Comparison of ENCODE assay signal across 1 cellular context in the genomic region with DNA sequence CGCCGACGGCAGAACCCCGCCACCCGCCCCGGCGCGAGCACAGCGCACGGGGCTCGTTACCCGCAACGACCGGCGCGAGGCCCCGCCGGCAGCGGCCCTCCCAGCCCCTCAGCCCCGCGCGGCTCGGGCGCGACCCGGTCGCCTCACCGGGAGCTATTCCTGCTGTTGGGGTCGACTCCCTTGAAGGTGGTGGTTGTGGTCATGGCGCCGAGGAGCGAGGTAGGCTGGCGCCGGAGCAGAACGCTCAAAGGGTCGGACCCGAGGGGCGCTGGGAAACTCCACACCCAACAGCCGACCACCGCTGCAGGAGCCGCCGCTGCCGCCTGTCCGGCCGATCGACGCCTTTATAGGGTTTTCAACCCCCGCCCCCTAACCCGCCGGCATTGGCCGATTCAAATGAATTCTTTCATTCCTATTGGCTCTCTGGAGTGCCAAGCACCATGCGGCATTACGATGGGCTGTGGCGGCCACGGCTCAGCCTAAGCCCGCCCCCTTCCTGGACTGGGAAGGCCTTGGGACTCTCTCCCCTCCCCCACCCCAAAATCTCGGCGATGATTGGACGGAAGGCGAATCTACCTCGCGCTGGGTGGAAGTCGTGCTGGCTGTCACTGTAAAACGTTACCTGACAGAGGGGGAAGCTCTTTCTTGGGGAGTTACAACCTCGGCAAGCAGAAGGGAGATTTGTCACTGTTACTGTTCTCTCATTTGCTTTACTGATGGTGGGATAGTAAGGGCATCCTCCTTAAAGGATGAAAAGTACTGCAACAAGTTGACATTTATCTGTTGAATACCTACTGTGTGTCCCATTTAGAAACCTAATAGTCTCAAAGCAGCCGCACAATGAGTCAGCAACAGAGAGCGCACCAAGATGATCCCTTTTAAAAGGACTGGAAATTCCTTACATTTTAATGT.
TF ChIP-seq lines count a peak whose summit lies in the region.

A gene with protein sequence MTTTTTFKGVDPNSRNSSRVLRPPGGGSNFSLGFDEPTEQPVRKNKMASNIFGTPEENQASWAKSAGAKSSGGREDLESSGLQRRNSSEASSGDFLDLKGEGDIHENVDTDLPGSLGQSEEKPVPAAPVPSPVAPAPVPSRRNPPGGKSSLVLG (minus strand): TSS at position 318 of the 912 bp plus-strand sequence. CDS start 115 bp downstream, at position 203.

TF ChIP-seq in K562, 482 proteins besides CTCF, POLR2A, EP300 and RAD21 (continued from another document and continues in another):
- TF ChIP-seq, protein P1, sequence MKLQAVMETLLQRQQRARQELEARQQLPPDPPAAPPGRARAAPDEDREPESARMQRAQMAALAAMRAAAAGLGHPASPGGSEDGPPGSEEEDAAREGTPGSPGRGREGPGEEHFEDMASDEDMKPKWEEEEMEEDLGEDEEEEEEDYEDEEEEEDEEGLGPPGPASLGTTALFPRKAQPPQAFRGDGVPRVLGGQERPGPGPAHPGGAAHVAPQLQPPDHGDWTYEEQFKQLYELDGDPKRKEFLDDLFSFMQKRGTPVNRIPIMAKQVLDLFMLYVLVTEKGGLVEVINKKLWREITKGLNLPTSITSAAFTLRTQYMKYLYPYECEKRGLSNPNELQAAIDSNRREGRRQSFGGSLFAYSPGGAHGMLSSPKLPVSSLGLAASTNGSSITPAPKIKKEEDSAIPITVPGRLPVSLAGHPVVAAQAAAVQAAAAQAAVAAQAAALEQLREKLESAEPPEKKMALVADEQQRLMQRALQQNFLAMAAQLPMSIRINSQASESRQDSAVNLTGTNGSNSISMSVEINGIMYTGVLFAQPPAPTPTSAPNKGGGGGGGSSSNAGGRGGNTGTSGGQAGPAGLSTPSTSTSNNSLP (IDR thresholded peaks at IDR 0.05; ENCODE audit: borderline replicate concordance, low read depth, low read length): no peak
- TF ChIP-seq, protein P2, sequence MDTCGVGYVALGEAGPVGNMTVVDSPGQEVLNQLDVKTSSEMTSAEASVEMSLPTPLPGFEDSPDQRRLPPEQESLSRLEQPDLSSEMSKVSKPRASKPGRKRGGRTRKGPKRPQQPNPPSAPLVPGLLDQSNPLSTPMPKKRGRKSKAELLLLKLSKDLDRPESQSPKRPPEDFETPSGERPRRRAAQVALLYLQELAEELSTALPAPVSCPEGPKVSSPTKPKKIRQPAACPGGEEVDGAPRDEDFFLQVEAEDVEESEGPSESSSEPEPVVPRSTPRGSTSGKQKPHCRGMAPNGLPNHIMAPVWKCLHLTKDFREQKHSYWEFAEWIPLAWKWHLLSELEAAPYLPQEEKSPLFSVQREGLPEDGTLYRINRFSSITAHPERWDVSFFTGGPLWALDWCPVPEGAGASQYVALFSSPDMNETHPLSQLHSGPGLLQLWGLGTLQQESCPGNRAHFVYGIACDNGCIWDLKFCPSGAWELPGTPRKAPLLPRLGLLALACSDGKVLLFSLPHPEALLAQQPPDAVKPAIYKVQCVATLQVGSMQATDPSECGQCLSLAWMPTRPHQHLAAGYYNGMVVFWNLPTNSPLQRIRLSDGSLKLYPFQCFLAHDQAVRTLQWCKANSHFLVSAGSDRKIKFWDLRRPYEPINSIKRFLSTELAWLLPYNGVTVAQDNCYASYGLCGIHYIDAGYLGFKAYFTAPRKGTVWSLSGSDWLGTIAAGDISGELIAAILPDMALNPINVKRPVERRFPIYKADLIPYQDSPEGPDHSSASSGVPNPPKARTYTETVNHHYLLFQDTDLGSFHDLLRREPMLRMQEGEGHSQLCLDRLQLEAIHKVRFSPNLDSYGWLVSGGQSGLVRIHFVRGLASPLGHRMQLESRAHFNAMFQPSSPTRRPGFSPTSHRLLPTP (IDR thresholded peaks at IDR 0.05; ENCODE audit: borderline replicate concordance, extremely low read depth, insufficient read length): no peak
- TF ChIP-seq U2AF2 (optimal IDR thresholded peaks at IDR 0.05; ENCODE audit: low read depth, low read length) (no peak), HNRNPH1 (optimal IDR thresholded peaks at IDR 0.05; ENCODE audit: low read depth, low read length) (no peak), SMARCE1 (IDR thresholded peaks at IDR 0.05) (peak; percentile 55), CAMTA2 (CRISPR knock-in tag; conservative IDR thresholded peaks at IDR 0.05) (no peak), RBM14 (IDR thresholded peaks at IDR 0.05; ENCODE audit: borderline replicate concordance, insufficient read depth, low read depth, low read length) (0 out of 2 replicates have a peak, but pooled peaks have one; percentile 90), ETV6 (IDR thresholded peaks at IDR 0.05; ENCODE audit: borderline replicate concordance in 1 of 2, low read depth in 2 of 2, low read length in 1 of 2) (no peak), ETV6 (CRISPR knock-in tag; IDR thresholded peaks at IDR 0.05; ENCODE audit: borderline replicate concordance) (peak; percentile 87; the same call in 1 of the 2 replicates), SIRT6 (IDR thresholded peaks at IDR 0.05; ENCODE audit: low read depth, low read length) (no peak), NFIC (IDR thresholded peaks at IDR 0.05) (peak; percentile 70), RB1 (IDR thresholded peaks at IDR 0.05; ENCODE audit: low read depth) (peak; percentile 89), HNRNPL (IDR thresholded peaks at IDR 0.05; ENCODE audit: low read depth, low read length) (peak; percentile 69), TOE1 (IDR thresholded peaks at IDR 0.05; ENCODE audit: borderline replicate concordance) (peak; percentile 37; the same call in 1 of the 2 replicates), TOE1 (CRISPR knock-in tag; IDR thresholded peaks at IDR 0.05; ENCODE audit: borderline replicate concordance, low read depth) (no peak), CHD1 (IDR thresholded peaks at IDR 0.05; ENCODE audit: low read length) (peak; percentile 47), CBX5 (IDR thresholded peaks at IDR 0.05; ENCODE audit: borderline replicate concordance, low read depth) (no peak), ZZZ3 (IDR thresholded peaks at IDR 0.05) (no peak), NCOA4 (IDR thresholded peaks at IDR 0.05; ENCODE audit: partially characterized antibody) (no peak), ZFX (CRISPR knock-in tag; IDR thresholded peaks at IDR 0.05) (peak; percentile 91), NCOA2 (IDR thresholded peaks at IDR 0.05; ENCODE audit: partially characterized antibody in 2 of 2) (no peak), ETV5 (CRISPR knock-in tag; IDR thresholded peaks at IDR 0.05; ENCODE audit: low read depth) (0 out of 2 replicates have a peak, but pooled peaks have one; percentile 51), FOXK2 (conservative IDR thresholded peaks at IDR 0.05 in 1 of 2, IDR thresholded peaks at IDR 0.05 in 1 of 2; ENCODE audit: low read depth in 2 of 2) (peak in 1 of 2 experiments; percentile 54; a peak in 3 of 4 replicates), ZNF507 (tag; conservative IDR thresholded peaks at IDR 0.05) (no peak), CBX2 (IDR thresholded peaks at IDR 0.05; ENCODE audit: insufficient read depth, low read length, poor library complexity, severe bottlenecking) (no peak), MYNN (IDR thresholded peaks at IDR 0.05) (peak; percentile 12; the same call in 1 of the 2 replicates), MYNN (CRISPR knock-in tag; IDR thresholded peaks at IDR 0.05) (no peak), SMAD1 (IDR thresholded peaks at IDR 0.05; ENCODE audit: low read depth, low read length, partially characterized antibody) (peak; percentile 83)
- TF ChIP-seq, protein P3, sequence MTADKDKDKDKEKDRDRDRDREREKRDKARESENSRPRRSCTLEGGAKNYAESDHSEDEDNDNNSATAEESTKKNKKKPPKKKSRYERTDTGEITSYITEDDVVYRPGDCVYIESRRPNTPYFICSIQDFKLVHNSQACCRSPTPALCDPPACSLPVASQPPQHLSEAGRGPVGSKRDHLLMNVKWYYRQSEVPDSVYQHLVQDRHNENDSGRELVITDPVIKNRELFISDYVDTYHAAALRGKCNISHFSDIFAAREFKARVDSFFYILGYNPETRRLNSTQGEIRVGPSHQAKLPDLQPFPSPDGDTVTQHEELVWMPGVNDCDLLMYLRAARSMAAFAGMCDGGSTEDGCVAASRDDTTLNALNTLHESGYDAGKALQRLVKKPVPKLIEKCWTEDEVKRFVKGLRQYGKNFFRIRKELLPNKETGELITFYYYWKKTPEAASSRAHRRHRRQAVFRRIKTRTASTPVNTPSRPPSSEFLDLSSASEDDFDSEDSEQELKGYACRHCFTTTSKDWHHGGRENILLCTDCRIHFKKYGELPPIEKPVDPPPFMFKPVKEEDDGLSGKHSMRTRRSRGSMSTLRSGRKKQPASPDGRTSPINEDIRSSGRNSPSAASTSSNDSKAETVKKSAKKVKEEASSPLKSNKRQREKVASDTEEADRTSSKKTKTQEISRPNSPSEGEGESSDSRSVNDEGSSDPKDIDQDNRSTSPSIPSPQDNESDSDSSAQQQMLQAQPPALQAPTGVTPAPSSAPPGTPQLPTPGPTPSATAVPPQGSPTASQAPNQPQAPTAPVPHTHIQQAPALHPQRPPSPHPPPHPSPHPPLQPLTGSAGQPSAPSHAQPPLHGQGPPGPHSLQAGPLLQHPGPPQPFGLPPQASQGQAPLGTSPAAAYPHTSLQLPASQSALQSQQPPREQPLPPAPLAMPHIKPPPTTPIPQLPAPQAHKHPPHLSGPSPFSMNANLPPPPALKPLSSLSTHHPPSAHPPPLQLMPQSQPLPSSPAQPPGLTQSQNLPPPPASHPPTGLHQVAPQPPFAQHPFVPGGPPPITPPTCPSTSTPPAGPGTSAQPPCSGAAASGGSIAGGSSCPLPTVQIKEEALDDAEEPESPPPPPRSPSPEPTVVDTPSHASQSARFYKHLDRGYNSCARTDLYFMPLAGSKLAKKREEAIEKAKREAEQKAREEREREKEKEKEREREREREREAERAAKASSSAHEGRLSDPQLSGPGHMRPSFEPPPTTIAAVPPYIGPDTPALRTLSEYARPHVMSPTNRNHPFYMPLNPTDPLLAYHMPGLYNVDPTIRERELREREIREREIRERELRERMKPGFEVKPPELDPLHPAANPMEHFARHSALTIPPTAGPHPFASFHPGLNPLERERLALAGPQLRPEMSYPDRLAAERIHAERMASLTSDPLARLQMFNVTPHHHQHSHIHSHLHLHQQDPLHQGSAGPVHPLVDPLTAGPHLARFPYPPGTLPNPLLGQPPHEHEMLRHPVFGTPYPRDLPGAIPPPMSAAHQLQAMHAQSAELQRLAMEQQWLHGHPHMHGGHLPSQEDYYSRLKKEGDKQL (CRISPR knock-in tag; IDR thresholded peaks at IDR 0.05; ENCODE audit: borderline replicate concordance): 0 out of 2 replicates have a peak, but pooled peaks have one; percentile 47
- TF ChIP-seq, protein P4, sequence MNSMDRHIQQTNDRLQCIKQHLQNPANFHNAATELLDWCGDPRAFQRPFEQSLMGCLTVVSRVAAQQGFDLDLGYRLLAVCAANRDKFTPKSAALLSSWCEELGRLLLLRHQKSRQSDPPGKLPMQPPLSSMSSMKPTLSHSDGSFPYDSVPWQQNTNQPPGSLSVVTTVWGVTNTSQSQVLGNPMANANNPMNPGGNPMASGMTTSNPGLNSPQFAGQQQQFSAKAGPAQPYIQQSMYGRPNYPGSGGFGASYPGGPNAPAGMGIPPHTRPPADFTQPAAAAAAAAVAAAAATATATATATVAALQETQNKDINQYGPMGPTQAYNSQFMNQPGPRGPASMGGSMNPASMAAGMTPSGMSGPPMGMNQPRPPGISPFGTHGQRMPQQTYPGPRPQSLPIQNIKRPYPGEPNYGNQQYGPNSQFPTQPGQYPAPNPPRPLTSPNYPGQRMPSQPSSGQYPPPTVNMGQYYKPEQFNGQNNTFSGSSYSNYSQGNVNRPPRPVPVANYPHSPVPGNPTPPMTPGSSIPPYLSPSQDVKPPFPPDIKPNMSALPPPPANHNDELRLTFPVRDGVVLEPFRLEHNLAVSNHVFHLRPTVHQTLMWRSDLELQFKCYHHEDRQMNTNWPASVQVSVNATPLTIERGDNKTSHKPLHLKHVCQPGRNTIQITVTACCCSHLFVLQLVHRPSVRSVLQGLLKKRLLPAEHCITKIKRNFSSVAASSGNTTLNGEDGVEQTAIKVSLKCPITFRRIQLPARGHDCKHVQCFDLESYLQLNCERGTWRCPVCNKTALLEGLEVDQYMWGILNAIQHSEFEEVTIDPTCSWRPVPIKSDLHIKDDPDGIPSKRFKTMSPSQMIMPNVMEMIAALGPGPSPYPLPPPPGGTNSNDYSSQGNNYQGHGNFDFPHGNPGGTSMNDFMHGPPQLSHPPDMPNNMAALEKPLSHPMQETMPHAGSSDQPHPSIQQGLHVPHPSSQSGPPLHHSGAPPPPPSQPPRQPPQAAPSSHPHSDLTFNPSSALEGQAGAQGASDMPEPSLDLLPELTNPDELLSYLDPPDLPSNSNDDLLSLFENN (IDR thresholded peaks at IDR 0.05; ENCODE audit: low read depth in 2 of 2, low read length in 2 of 2): peak in 1 of 2 experiments; percentile 90; a peak in 2 of 4 replicates
- TF ChIP-seq, protein P5, sequence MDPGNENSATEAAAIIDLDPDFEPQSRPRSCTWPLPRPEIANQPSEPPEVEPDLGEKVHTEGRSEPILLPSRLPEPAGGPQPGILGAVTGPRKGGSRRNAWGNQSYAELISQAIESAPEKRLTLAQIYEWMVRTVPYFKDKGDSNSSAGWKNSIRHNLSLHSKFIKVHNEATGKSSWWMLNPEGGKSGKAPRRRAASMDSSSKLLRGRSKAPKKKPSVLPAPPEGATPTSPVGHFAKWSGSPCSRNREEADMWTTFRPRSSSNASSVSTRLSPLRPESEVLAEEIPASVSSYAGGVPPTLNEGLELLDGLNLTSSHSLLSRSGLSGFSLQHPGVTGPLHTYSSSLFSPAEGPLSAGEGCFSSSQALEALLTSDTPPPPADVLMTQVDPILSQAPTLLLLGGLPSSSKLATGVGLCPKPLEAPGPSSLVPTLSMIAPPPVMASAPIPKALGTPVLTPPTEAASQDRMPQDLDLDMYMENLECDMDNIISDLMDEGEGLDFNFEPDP (CRISPR knock-in tag; IDR thresholded peaks at IDR 0.05): no peak
- TF ChIP-seq, protein P6, sequence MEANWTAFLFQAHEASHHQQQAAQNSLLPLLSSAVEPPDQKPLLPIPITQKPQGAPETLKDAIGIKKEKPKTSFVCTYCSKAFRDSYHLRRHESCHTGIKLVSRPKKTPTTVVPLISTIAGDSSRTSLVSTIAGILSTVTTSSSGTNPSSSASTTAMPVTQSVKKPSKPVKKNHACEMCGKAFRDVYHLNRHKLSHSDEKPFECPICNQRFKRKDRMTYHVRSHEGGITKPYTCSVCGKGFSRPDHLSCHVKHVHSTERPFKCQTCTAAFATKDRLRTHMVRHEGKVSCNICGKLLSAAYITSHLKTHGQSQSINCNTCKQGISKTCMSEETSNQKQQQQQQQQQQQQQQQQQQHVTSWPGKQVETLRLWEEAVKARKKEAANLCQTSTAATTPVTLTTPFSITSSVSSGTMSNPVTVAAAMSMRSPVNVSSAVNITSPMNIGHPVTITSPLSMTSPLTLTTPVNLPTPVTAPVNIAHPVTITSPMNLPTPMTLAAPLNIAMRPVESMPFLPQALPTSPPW (CRISPR knock-in tag; IDR thresholded peaks at IDR 0.05): peak; percentile 68
- TF ChIP-seq, protein P7, sequence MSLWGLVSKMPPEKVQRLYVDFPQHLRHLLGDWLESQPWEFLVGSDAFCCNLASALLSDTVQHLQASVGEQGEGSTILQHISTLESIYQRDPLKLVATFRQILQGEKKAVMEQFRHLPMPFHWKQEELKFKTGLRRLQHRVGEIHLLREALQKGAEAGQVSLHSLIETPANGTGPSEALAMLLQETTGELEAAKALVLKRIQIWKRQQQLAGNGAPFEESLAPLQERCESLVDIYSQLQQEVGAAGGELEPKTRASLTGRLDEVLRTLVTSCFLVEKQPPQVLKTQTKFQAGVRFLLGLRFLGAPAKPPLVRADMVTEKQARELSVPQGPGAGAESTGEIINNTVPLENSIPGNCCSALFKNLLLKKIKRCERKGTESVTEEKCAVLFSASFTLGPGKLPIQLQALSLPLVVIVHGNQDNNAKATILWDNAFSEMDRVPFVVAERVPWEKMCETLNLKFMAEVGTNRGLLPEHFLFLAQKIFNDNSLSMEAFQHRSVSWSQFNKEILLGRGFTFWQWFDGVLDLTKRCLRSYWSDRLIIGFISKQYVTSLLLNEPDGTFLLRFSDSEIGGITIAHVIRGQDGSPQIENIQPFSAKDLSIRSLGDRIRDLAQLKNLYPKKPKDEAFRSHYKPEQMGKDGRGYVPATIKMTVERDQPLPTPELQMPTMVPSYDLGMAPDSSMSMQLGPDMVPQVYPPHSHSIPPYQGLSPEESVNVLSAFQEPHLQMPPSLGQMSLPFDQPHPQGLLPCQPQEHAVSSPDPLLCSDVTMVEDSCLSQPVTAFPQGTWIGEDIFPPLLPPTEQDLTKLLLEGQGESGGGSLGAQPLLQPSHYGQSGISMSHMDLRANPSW (CRISPR knock-in tag; IDR thresholded peaks at IDR 0.05): 0 out of 2 replicates have a peak, but pooled peaks have one; percentile 60
